17 cellular contexts compared by ENCODE assay signal in genomic region chr14:56590535-56590951, GRCh38. TPM values are rescaled to one million over a fixed set of nuclear protein-coding genes. Genes with fewer than 3 reads are reported as not detected.
A peak's percentile ranks its signal among the peaks of the same experiment; 100 is the strongest.
DNase-seq lines count a peak whose midpoint lies in the region; ATAC-seq and TF ChIP-seq lines count a peak whose summit lies in the region.
"Had no signal": no experiment of that assay in that cellular context is flagged by ENCODE, and none has a peak within 500 bp of the region (broad histone marks: within the 10 kb centered on the region; RNA-seq: fewer than 3 reads in every experiment).

No MANE protein-coding gene starts in this region.

- no peak overlapping the region for H3K18ac ChIP-seq in mesendoderm (ENCODE audit: low read length)

- no peaks in the 10 kb centered on the region for H3K9me3 ChIP-seq in HEK293 (ENCODE audit: control insufficient read depth, insufficient read depth, low read depth, low read length)
- no peaks in the 10 kb centered on the region for H3K9me3 ChIP-seq in transverse colon
- no peaks in the 10 kb centered on the region for H3K9me3 ChIP-seq in Peyer's patch
- H3K9me3 ChIP-seq: adrenal gland; BLaER1 treated with 17β-estradiol and CSF1 and Interleukin-3, amounts not matched to agents 10 nM and 100 nM; ovary; SJSA1 had no signal

- H4K8ac ChIP-seq in mesendoderm (ENCODE audit: low read depth, low read length), result no peak overlapping the region

- TF ChIP-seq POLR2A in transverse colon (IDR thresholded peaks at IDR 0.05), result no peak
- no peak for TF ChIP-seq POLR2A in Peyer's patch (IDR thresholded peaks at IDR 0.05)

- H3K27me3 ChIP-seq in mesendoderm (ENCODE audit: insufficient read depth, low read length, poor library complexity) (no peaks in the 10 kb centered on the region), transverse colon (no peaks in the 10 kb centered on the region), Peyer's patch (no peaks in the 10 kb centered on the region)
- H3K27me3 ChIP-seq: adrenal gland; BLaER1 treated with 17β-estradiol and CSF1 and Interleukin-3, amounts not matched to agents 10 nM and 100 nM; ovary; SJSA1 had no signal

- no peak overlapping the region for H3K23ac ChIP-seq in mesendoderm (ENCODE audit: low read length)

- H2BK15ac ChIP-seq in mesendoderm (replicated peaks; ENCODE audit: low read depth), result no peak overlapping the region

- in situ Hi-C loops in transverse colon (cut with MboI; ENCODE audit: low pct_ligation_motif_present in 1 of 4, low pct_unique_long_range_greater_than_20kb in 1 of 4, low sequenced_read_pairs in 3 of 4), result no loop called here

- no peak for ATAC-seq in stimulated activated naive CD8-positive, alpha-beta T cell treated with anti-CD3 and anti-CD28 coated beads, Interleukin-15, Interleukin-2, amounts not matched to agents 100 U/mL and 50 U/mL, for 24 hours
- ATAC-seq: stimulated activated memory B cell treated with anti-CD40 and anti-IgM and Interleukin-4, amounts not matched to agents 10 μg/mL and 1 μg/mL and 100 μg/mL, for 72 hours had no signal

- no CpG with 5 or more reads among the region's 3 CpGs for WGBS in mesendoderm (ENCODE audit: extremely low coverage, insufficient coverage, low lambda C conversion rate)
- WGBS in transverse colon (ENCODE audit: low coverage in 1 of 2), 2 donors, result 94 to 100% methylated on average over 1 to 3 of the region's 3 CpGs

- CTCF ChIA-PET in HEK293 (lab: Yijun Ruan, JAX), result interaction anchor here (0.6 to 1.5 kb wide), 6 partner anchors 8 to 1236 kb away, joined by 3 to 10 read pairs (median 3); partner anchors contain the start of gene TMEM260

- no peak overlapping the region for H2AK5ac ChIP-seq in mesendoderm (ENCODE audit: low read length)

- H3K79me2 ChIP-seq in mesendoderm (ENCODE audit: control insufficient read depth, insufficient read depth, low read length), result no peaks in the 10 kb centered on the region

- H3K79me1 ChIP-seq in mesendoderm (ENCODE audit: low read length), result no peaks in the 10 kb centered on the region

- peak; percentile 72 for DNase-seq in NCI-H2171 treated with DMSO at 0.1 percent for 48 hours (lab: John Stamatoyannopoulos, UW)
- DNase-seq in amniotic epithelial cell (ENCODE audit: low read depth), result peak; percentile 33
- peak; percentile 79 for DNase-seq in mesendoderm
- no peak for DNase-seq in stimulated activated naive CD8-positive, alpha-beta T cell treated with anti-CD3 and anti-CD28 coated beads, Interleukin-15, Interleukin-2, amounts not matched to agents 100 U/mL and 50 U/mL, for 24 hours
- no peak for DNase-seq in transverse colon
- no peak for DNase-seq in cerebellar cortex (ENCODE audit: low spot score)
- DNase-seq in Peyer's patch, result no peak
- DNase-seq: DMS53, NCI-H1092, ovary, trophoblast cell had no signal

- H3K4ac ChIP-seq in mesendoderm (ENCODE audit: low read depth, low read length), result no peak overlapping the region

- H3K4me3 ChIP-seq in HEK293 (ENCODE audit: low read depth, low read length), result no peak overlapping the region
- no peak overlapping the region for H3K4me3 ChIP-seq in mesendoderm (ENCODE audit: low read length)
- H3K4me3 ChIP-seq in transverse colon, result no peak overlapping the region
- no peak overlapping the region for H3K4me3 ChIP-seq in Peyer's patch
- H3K4me3 ChIP-seq: adrenal gland; BLaER1 treated with 17β-estradiol and CSF1 and Interleukin-3, amounts not matched to agents 10 nM and 100 nM; ovary; SJSA1; skin epidermis had no signal

- H3K4me2 ChIP-seq in mesendoderm (ENCODE audit: low read length), result no peak overlapping the region
- H3K4me2 ChIP-seq: BLaER1 treated with 17β-estradiol and CSF1 and Interleukin-3, amounts not matched to agents 10 nM and 100 nM had no signal

- H3K27ac ChIP-seq in HEK293 (ENCODE audit: extremely low read depth, low read depth, low read length) (peak overlapping the region; percentile 11), mesendoderm (ENCODE audit: low read depth, low read length) (no peak overlapping the region), transverse colon (no peak overlapping the region), Peyer's patch (no peak overlapping the region)
- H3K27ac ChIP-seq: adrenal gland; BLaER1 treated with 17β-estradiol and CSF1 and Interleukin-3, amounts not matched to agents 10 nM and 100 nM; ovary; SJSA1; skin epidermis had no signal

- TF ChIP-seq EP300 in transverse colon (IDR thresholded peaks at IDR 0.05; ENCODE audit: low read depth), result no peak

- intact Hi-C loops in transverse colon (cut with DNase I; ENCODE audit: low total_unique reads), result no loop called here

- TF ChIP-seq CTCF in HEK293 (tag by site-specific recombination; IDR thresholded peaks at IDR 0.05), result no peak
- no peak for TF ChIP-seq CTCF in transverse colon (IDR thresholded peaks at IDR 0.05)
- no peak for TF ChIP-seq CTCF in Peyer's patch (IDR thresholded peaks at IDR 0.05)

- H3K9ac ChIP-seq in mesendoderm (ENCODE audit: low read length), result no peak overlapping the region
- H3K9ac ChIP-seq: BLaER1 treated with 17β-estradiol and CSF1 and Interleukin-3, amounts not matched to agents 10 nM and 100 nM had no signal

- no peak overlapping the region for H3K56ac ChIP-seq in mesendoderm (ENCODE audit: low read length)

- peaks cover 38% of the 10 kb centered on the region for H3K4me1 ChIP-seq in HEK293 (ENCODE audit: control insufficient read depth, insufficient read depth, low read length)
- no peaks in the 10 kb centered on the region for H3K4me1 ChIP-seq in mesendoderm (ENCODE audit: control insufficient read depth, low read depth, low read length)
- peaks cover 0 to 5% (median 0%) of the 10 kb centered on the region in 4 donors for H3K4me1 ChIP-seq in transverse colon
- H3K4me1 ChIP-seq in Peyer's patch, result no peaks in the 10 kb centered on the region
- H3K4me1 ChIP-seq: BLaER1 treated with 17β-estradiol and CSF1 and Interleukin-3, amounts not matched to agents 10 nM and 100 nM had no signal

- POLR2A ChIA-PET in HEK293 (lab: Yijun Ruan, JAX), result interaction anchor here (0.8 to 1.5 kb wide), 2 partner anchors 10 to 12 kb away, joined by 4 to 22 read pairs; partner anchors contain the start of gene TMEM260

- no peak overlapping the region for H2BK5ac ChIP-seq in mesendoderm (ENCODE audit: low read length)

- peaks cover 0 to 15% of the 10 kb centered on the region in 2 experiments; a peak in 2 of 3 replicates for H3K36me3 ChIP-seq in HEK293 (ENCODE audit: control insufficient read depth in 2 of 2, insufficient read depth in 1 of 2, low read length in 2 of 2)
- H3K36me3 ChIP-seq in mesendoderm (ENCODE audit: control insufficient read depth, insufficient read depth, low read length), result no peaks in the 10 kb centered on the region
- H3K36me3 ChIP-seq in transverse colon, result peaks cover 0 to 22% (median 1%) of the 10 kb centered on the region in 4 donors
- peaks cover 0 to 22% (median 0%) of the 10 kb centered on the region in 3 donors for H3K36me3 ChIP-seq in Peyer's patch
- H3K36me3 ChIP-seq: adrenal gland, ovary had no signal

- no peak overlapping the region for H2BK120ac ChIP-seq in mesendoderm (ENCODE audit: low read depth, low read length)

- no peak overlapping the region for H4K5ac ChIP-seq in mesendoderm (ENCODE audit: low read length)

TF ChIP-seq in HEK293, 187 proteins besides CTCF, POLR2A, EP300 and RAD21 (continues in another document):
- no peak for TF ChIP-seq RBAK (tag by site-specific recombination; IDR thresholded peaks at IDR 0.05)
- TF ChIP-seq ZNF416 (tag by site-specific recombination; IDR thresholded peaks at IDR 0.05), result no peak
- TF ChIP-seq ZNF658 (tag by site-specific recombination; IDR thresholded peaks at IDR 0.05), result no peak
- TF ChIP-seq ZBTB17 (tag by site-specific recombination; IDR thresholded peaks at IDR 0.05), result peak; percentile 51
- TF ChIP-seq ZNF596 (tag by site-specific recombination; IDR thresholded peaks at IDR 0.05), result no peak
- TF ChIP-seq ZNF132 (tag by site-specific recombination; IDR thresholded peaks at IDR 0.05; ENCODE audit: borderline replicate concordance), result no peak
- no peak for TF ChIP-seq KLF9 (tag by site-specific recombination; IDR thresholded peaks at IDR 0.05; ENCODE audit: low read depth)
- TF ChIP-seq, protein P1, sequence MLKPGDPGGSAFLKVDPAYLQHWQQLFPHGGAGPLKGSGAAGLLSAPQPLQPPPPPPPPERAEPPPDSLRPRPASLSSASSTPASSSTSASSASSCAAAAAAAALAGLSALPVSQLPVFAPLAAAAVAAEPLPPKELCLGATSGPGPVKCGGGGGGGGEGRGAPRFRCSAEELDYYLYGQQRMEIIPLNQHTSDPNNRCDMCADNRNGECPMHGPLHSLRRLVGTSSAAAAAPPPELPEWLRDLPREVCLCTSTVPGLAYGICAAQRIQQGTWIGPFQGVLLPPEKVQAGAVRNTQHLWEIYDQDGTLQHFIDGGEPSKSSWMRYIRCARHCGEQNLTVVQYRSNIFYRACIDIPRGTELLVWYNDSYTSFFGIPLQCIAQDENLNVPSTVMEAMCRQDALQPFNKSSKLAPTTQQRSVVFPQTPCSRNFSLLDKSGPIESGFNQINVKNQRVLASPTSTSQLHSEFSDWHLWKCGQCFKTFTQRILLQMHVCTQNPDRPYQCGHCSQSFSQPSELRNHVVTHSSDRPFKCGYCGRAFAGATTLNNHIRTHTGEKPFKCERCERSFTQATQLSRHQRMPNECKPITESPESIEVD (tag by site-specific recombination; IDR thresholded peaks at IDR 0.05), result peak; percentile 48
- peak; percentile 90 for TF ChIP-seq ZNF843 (tag by site-specific recombination; IDR thresholded peaks at IDR 0.05)
- TF ChIP-seq ZNF324 (tag by site-specific recombination; IDR thresholded peaks at IDR 0.05), result no peak
- TF ChIP-seq ZNF248 (tag by site-specific recombination; IDR thresholded peaks at IDR 0.05), result no peak
- peak; percentile 72; the same call in 1 of the 2 replicates for TF ChIP-seq ZEB2 (tag by site-specific recombination; IDR thresholded peaks at IDR 0.05)
- no peak for TF ChIP-seq ZNF202 (tag by site-specific recombination; IDR thresholded peaks at IDR 0.05; ENCODE audit: borderline replicate concordance)
- TF ChIP-seq PRDM1 (tag by site-specific recombination; IDR thresholded peaks at IDR 0.05), result peak; percentile 57
- TF ChIP-seq ZNF558 (tag by site-specific recombination; IDR thresholded peaks at IDR 0.05), result 0 out of 2 replicates have a peak, but pooled peaks have one; percentile 33
- TF ChIP-seq ZNF76 (tag by site-specific recombination; IDR thresholded peaks at IDR 0.05; ENCODE audit: borderline replicate concordance, low read depth), result peak; percentile 47; the same call in 1 of the 2 replicates
- TF ChIP-seq OSR2 (tag by site-specific recombination; IDR thresholded peaks at IDR 0.05), result peak; percentile 86

RNA-seq across cellular contexts. Expression of gene TMEM260, which starts 10.9 kb away (rescaled TPM):
- polyA plus RNA-seq in mesendoderm (2013, experiment 1 of 2), result 11.6 TPM
- polyA plus RNA-seq in mesendoderm (2013, experiment 2 of 2), result 11.9 TPM
- total RNA-seq in transverse colon (10 to 100 TPM; 22.9 to 52.7 (median 23.7) TPM), Peyer's patch (10 to 100 TPM; 13.3 to 43.5 (median 24.5) TPM)

Comparison
In these comparisons a context has a peak if more than half of its experiments do, and no peak if none do; other contexts are left out.
1. DNase-seq: peak in NCI-H2171 treated with DMSO at 0.1 percent for 48 hours (single experiment), amniotic epithelial cell (single experiment) and mesendoderm (single experiment); none in stimulated activated naive CD8-positive, alpha-beta T cell treated with anti-CD3 and anti-CD28 coated beads, Interleukin-15, Interleukin-2, amounts not matched to agents 100 U/mL and 50 U/mL, for 24 hours (single experiment), transverse colon (single experiment), cerebellar cortex (single experiment) and Peyer's patch (0 of 3).